20 cellular contexts compared by ENCODE assay signal in genomic region chr5:5767286-5767928, GRCh38.
DNase-seq lines count a peak whose midpoint lies in the region; ATAC-seq lines count a peak whose summit lies in the region.
"Had no signal": no experiment of that assay in that cellular context is flagged by ENCODE, and none has a peak within 500 bp of the region (broad histone marks: within the 10 kb centered on the region; RNA-seq: fewer than 3 reads in every experiment).

No MANE protein-coding gene starts in this region.

- H2AFZ ChIP-seq in mesenchymal stem cell (ENCODE audit: low read depth, low read length) = no peak overlapping the region
- H2AFZ ChIP-seq: neural progenitor cell had no signal

- no peaks in the 10 kb centered on the region for H3K4me1 ChIP-seq in mesenchymal stem cell (ENCODE audit: control insufficient read depth, insufficient read depth, low read depth, low read length)
- H3K4me1 ChIP-seq: neural progenitor cell had no signal

- H3K79me1 ChIP-seq in mesenchymal stem cell (replicated peaks; ENCODE audit: low read length, poor library complexity, severe bottlenecking) = no peaks in the 10 kb centered on the region

- DNase-seq in Ammon's horn (ENCODE audit: low spot score) = peak; percentile 27
- DNase-seq in G401 (ENCODE audit: low spot score) = peak; percentile 57
- peak; percentile 37 for DNase-seq in cerebellum (ENCODE audit: low spot score)
- peak; percentile 1 for DNase-seq in midbrain (lab: John Stamatoyannopoulos, UW)
- DNase-seq in HT-29 (ENCODE audit: low spot score) = no peak
- no peak for DNase-seq in ACHN
- no peak for DNase-seq in mesenchymal stem cell
- DNase-seq: activated CD8-positive, alpha-beta memory T cell treated with anti-CD3 and anti-CD28 coated beads for 24 hours; activated naive CD4-positive, alpha-beta T cell; activated T-cell treated with anti-CD3 and anti-CD28 coated beads, Interleukin-2, amount 50 U/mL, for 24 hours; amniotic stem cell; CD4-positive, CD25-positive, alpha-beta regulatory T cell; GF-D8; MV-4-11; NCI-H69 had no signal

- H2AK5ac ChIP-seq in mesenchymal stem cell (ENCODE audit: low read length, severe bottlenecking) = no peak overlapping the region

- no peak overlapping the region for H4K8ac ChIP-seq in mesenchymal stem cell (ENCODE audit: low read length)

- H3K4ac ChIP-seq in mesenchymal stem cell (ENCODE audit: low read depth in 1 of 2, low read length in 2 of 2) = no peak overlapping the region

- H3K4me3 ChIP-seq in mesenchymal stem cell (ENCODE audit: insufficient read depth in 1 of 2, low read depth in 1 of 2, low read length in 2 of 2) = no peak overlapping the region
- H3K4me3 ChIP-seq: neural progenitor cell, smooth muscle cell had no signal

- H2BK5ac ChIP-seq in mesenchymal stem cell (ENCODE audit: low read depth, low read length, poor library complexity, severe bottlenecking) = no peak overlapping the region

- in situ Hi-C loops in G401 (cut with HindIII; ENCODE audit: low sequenced_read_pairs) = no loop called here
- in situ Hi-C loops in ACHN (cut with HindIII; ENCODE audit: low pct_ligation_motif_present, low pct_unique_long_range_greater_than_20kb, low sequenced_read_pairs) = no loop called here

- no peaks in the 10 kb centered on the region for H3K9me3 ChIP-seq in mesenchymal stem cell (ENCODE audit: control insufficient read depth, low read length)

- H3K27ac ChIP-seq in mesenchymal stem cell (ENCODE audit: low read length, poor library complexity, severe bottlenecking) = no peak overlapping the region
- H3K27ac ChIP-seq: neural progenitor cell had no signal

- H2BK15ac ChIP-seq in mesenchymal stem cell (ENCODE audit: low read depth, poor library complexity, severe bottlenecking) = no peak overlapping the region

- no peaks in the 10 kb centered on the region for H3K27me3 ChIP-seq in mesenchymal stem cell (ENCODE audit: control insufficient read depth in 1 of 2, insufficient read depth in 1 of 2, low read length in 2 of 2)
- H3K27me3 ChIP-seq: neural progenitor cell had no signal

- no peak overlapping the region for H3K23ac ChIP-seq in mesenchymal stem cell (ENCODE audit: low read length in 2 of 2)

- H3K18ac ChIP-seq in mesenchymal stem cell (ENCODE audit: low read depth in 1 of 2, low read length in 2 of 2) = no peak overlapping the region

- H2BK12ac ChIP-seq in mesenchymal stem cell (ENCODE audit: low read length in 2 of 2) = no peak overlapping the region

- no peak overlapping the region for H3K4me2 ChIP-seq in mesenchymal stem cell (ENCODE audit: low read length, poor library complexity, severe bottlenecking)
- H3K4me2 ChIP-seq: neural progenitor cell, smooth muscle cell had no signal

- H2BK120ac ChIP-seq in mesenchymal stem cell (ENCODE audit: low read depth, low read length) = no peak overlapping the region

- no peak for ATAC-seq in HG03135 (IDR thresholded peaks at IDR 0.05; ENCODE audit: unreplicated experiment)
- ATAC-seq: HCT116; stimulated activated memory B cell treated with anti-CD40 and anti-IgM and Interleukin-4, amounts not matched to agents 10 μg/mL and 1 μg/mL and 100 μg/mL, for 72 hours had no signal

- WGBS in mesenchymal stem cell = 87% methylated on average over 5 of the region's 5 CpGs

- no peak overlapping the region for H3K14ac ChIP-seq in mesenchymal stem cell (ENCODE audit: low read length in 2 of 2)

- no peaks in the 10 kb centered on the region for H3K36me3 ChIP-seq in mesenchymal stem cell (ENCODE audit: control insufficient read depth in 1 of 2, insufficient read depth in 2 of 2, low read depth in 1 of 2, low read length in 2 of 2)
- H3K36me3 ChIP-seq: neural progenitor cell had no signal

- no peak overlapping the region for H4K91ac ChIP-seq in mesenchymal stem cell (ENCODE audit: low read length)

- H3K9ac ChIP-seq in mesenchymal stem cell (ENCODE audit: low read length) = no peak overlapping the region
- H3K9ac ChIP-seq: neural progenitor cell had no signal

Comparison
In these comparisons a context has a peak if more than half of its experiments do, and no peak if none do; other contexts are left out.
1. DNase-seq: peak in Ammon's horn (single experiment), G401 (single experiment), cerebellum (single experiment) and midbrain (single experiment); none in HT-29 (single experiment), ACHN (single experiment) and mesenchymal stem cell (single experiment).